8 cellular contexts compared by ENCODE assay signal in the genomic region with DNA sequence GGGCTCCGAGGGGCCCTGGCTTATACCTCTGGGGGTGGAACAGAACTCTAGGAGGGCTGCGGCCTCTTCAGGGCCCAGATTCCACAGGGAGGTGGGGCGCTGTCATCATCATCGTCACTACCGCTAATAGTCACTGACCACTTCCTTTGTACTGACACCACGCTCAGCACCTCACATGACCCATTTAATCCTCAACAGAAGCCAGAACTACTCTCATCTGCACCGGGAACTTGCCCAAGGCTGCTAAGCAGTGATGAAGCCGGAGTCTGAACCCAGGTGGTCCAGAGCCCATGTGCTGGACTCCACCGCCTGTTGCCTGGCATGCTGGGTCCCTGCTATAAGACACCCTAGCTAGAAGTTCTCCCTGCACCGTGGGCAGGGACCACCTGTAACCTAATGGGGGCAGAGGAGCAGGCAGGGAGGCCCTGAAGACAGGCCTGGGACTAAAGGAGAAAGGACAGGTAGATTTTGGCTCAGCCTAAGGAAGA. TPM values are rescaled to one million over a fixed set of nuclear protein-coding genes. Genes with fewer than 3 reads are reported as not detected.
A peak's percentile ranks its signal among the peaks of the same experiment; 100 is the strongest.
DNase-seq lines count a peak whose midpoint lies in the region; ATAC-seq and FAIRE-seq lines count a peak whose summit lies in the region.

No MANE protein-coding gene starts in this region.

- no peaks in the 10 kb centered on the region for H3K27me3 ChIP-seq in naive thymus-derived CD4-positive, alpha-beta T cell (ENCODE audit: control insufficient read depth in 2 of 2, insufficient read depth in 2 of 2, low read length in 2 of 2)

- peak overlapping the region; percentile 22 for H3K4me3 ChIP-seq in naive thymus-derived CD4-positive, alpha-beta T cell (ENCODE audit: low read length)

- CTCF ChIA-PET in naive thymus-derived CD4-positive, alpha-beta T cell (lab: Charles Lee): interaction anchor here (0.9 to 4.1 kb wide), 4 partner anchors 13 to 78 kb away, joined by 3 to 17 read pairs (median 4); a partner anchor contains a TSS

- FAIRE-seq in RCC 7860 (lab: Jason Lieb, UNC): no peak

- ATAC-seq in central memory CD8-positive, alpha-beta T cell (replicated peaks; ENCODE audit: extremely low read depth, poor library complexity, severe bottlenecking): peak; percentile 84
- ATAC-seq in naive thymus-derived CD4-positive, alpha-beta T cell: peak; percentile 69
- ATAC-seq in HG02610 (IDR thresholded peaks at IDR 0.05; ENCODE audit: unreplicated experiment) (no peak), GM21528 (IDR thresholded peaks at IDR 0.05; ENCODE audit: low FRiP score, unreplicated experiment) (no peak)

- peaks cover 27% of the 10 kb centered on the region for H3K4me1 Mint-ChIP-seq in central memory CD8-positive, alpha-beta T cell
- H3K4me1 Mint-ChIP-seq in naive thymus-derived CD4-positive, alpha-beta T cell: peaks cover 27 to 37% (median 31%) of the 10 kb centered on the region in 7 donors

- H3K36me3 Mint-ChIP-seq in central memory CD8-positive, alpha-beta T cell (ENCODE audit: insufficient read depth): peaks cover 44% of the 10 kb centered on the region
- peaks cover 0 to 19% (median 3%) of the 10 kb centered on the region in 5 donors for H3K36me3 Mint-ChIP-seq in naive thymus-derived CD4-positive, alpha-beta T cell

- H3K9me3 Mint-ChIP-seq in central memory CD8-positive, alpha-beta T cell: no peaks in the 10 kb centered on the region
- H3K9me3 Mint-ChIP-seq in naive thymus-derived CD4-positive, alpha-beta T cell: no peaks in the 10 kb centered on the region

- peaks cover 33 to 35% of the 10 kb centered on the region in 2 donors for H3K4me1 ChIP-seq in naive thymus-derived CD4-positive, alpha-beta T cell (ENCODE audit: control insufficient read depth in 2 of 2, insufficient read depth in 2 of 2, low read length in 2 of 2)

- no peaks in the 10 kb centered on the region for H3K27me3 Mint-ChIP-seq in central memory CD8-positive, alpha-beta T cell
- no peaks in the 10 kb centered on the region for H3K27me3 Mint-ChIP-seq in naive thymus-derived CD4-positive, alpha-beta T cell

- H3K4me3 Mint-ChIP-seq in central memory CD8-positive, alpha-beta T cell: peak overlapping the region; percentile 72
- peak overlapping the region; percentile 66 to 81 (median 76) for H3K4me3 Mint-ChIP-seq in naive thymus-derived CD4-positive, alpha-beta T cell

- peak; percentile 76 for DNase-seq in EH (ENCODE audit: low read depth)
- DNase-seq in RCC 7860 (ENCODE audit: low spot score): peak; percentile 69
- DNase-seq in central memory CD8-positive, alpha-beta T cell (ENCODE audit: low spot score in 2 of 2): peak in 1 of 2 donors; percentile 50
- DNase-seq in naive thymus-derived CD4-positive, alpha-beta T cell: peak in 1 of 9 donors; percentile 18
- no peak for DNase-seq in HUDEP-2 (lab: John Stamatoyannopoulos, UW; ENCODE audit: unreplicated experiment in 76 of 76)
- no peak for DNase-seq in NCI-H69 (lab: John Stamatoyannopoulos, UW)

- no peaks in the 10 kb centered on the region for H3K9me3 ChIP-seq in naive thymus-derived CD4-positive, alpha-beta T cell (ENCODE audit: control insufficient read depth in 2 of 3, low read length in 3 of 3)

- intact Hi-C loops in naive thymus-derived CD4-positive, alpha-beta T cell (cut with micrococcal nuclease): loop anchor here in 1 of 2 donors (2.0 kb wide), 1 partner anchor 17 kb away; no protein-coding TSS in a partner anchor

- peak overlapping the region; percentile 64 for H3K27ac ChIP-seq in naive thymus-derived CD4-positive, alpha-beta T cell (ENCODE audit: low read depth, low read length)

- POLR2A ChIA-PET in naive thymus-derived CD4-positive, alpha-beta T cell (lab: Charles Lee): interaction anchor here (0.6 to 5.2 kb wide), 15 partner anchors 13 to 597 kb away, joined by 3 to 37 read pairs (median 6); a partner anchor contains a TSS

- peak overlapping the region; percentile 91 for H3K27ac Mint-ChIP-seq in central memory CD8-positive, alpha-beta T cell (ENCODE audit: low read depth)
- H3K27ac Mint-ChIP-seq in naive thymus-derived CD4-positive, alpha-beta T cell: peak overlapping the region; percentile 79 to 95 (median 92)

- peaks cover 7 to 77% (median 35%) of the 10 kb centered on the region in 3 experiments for H3K36me3 ChIP-seq in naive thymus-derived CD4-positive, alpha-beta T cell (ENCODE audit: control insufficient read depth in 2 of 3, insufficient read depth in 3 of 3, low read length in 3 of 3)

RNA-seq across cellular contexts. Expression of a gene that starts 12.0 kb away (rescaled TPM):
- 100 to 1,000 TPM; 145 to 201 (median 152) TPM for total RNA-seq in naive thymus-derived CD4-positive, alpha-beta T cell
- polyA plus RNA-seq in naive thymus-derived CD4-positive, alpha-beta T cell: 10 to 100 TPM; 44.5 to 83.3 TPM

RNA-seq across cellular contexts. Expression of a gene that starts 22.9 kb away (rescaled TPM):
- total RNA-seq in naive thymus-derived CD4-positive, alpha-beta T cell: 100 to 1,000 TPM in 3 of 5 experiments, 10 to 100 TPM in 2; 87.7 to 159 (median 112) TPM
- 10 to 100 TPM; 84.8 to 99.4 TPM for polyA plus RNA-seq in naive thymus-derived CD4-positive, alpha-beta T cell

RNA-seq across cellular contexts. Expression of a gene that starts 46.2 kb away (rescaled TPM):
- 10 to 100 TPM in 1 of 5 experiments, 1 to 10 TPM in 4; 2.5 to 25.6 (median 8.7) TPM for total RNA-seq in naive thymus-derived CD4-positive, alpha-beta T cell
- polyA plus RNA-seq in naive thymus-derived CD4-positive, alpha-beta T cell: 1 to 10 TPM; 6.3 to 7.7 TPM

RNA-seq across cellular contexts. Expression of a gene that starts 47.6 kb away (rescaled TPM):
- total RNA-seq in naive thymus-derived CD4-positive, alpha-beta T cell: 10 to 100 TPM; 32.0 to 49.8 (median 41.0) TPM
- polyA plus RNA-seq in naive thymus-derived CD4-positive, alpha-beta T cell: 10 to 100 TPM; 21.5 to 22.1 TPM

Comparison
In these comparisons a context has a peak if more than half of its experiments do, and no peak if none do; other contexts are left out.
1. DNase-seq: peak in EH (single experiment) and RCC 7860 (single experiment); none in HUDEP-2 (0 of 76) and NCI-H69 (single experiment).
2. ATAC-seq: peak in central memory CD8-positive, alpha-beta T cell (single experiment) and naive thymus-derived CD4-positive, alpha-beta T cell (single experiment); none in HG02610 (single experiment) and GM21528 (single experiment).